17 cellular contexts compared by ENCODE assay signal in genomic region chrX:41889317-41890025, GRCh38. TPM values are rescaled to one million over a fixed set of nuclear protein-coding genes. Genes with fewer than 3 reads are reported as not detected.
DNase-seq lines count a peak whose midpoint lies in the region; ATAC-seq, FAIRE-seq and TF ChIP-seq lines count a peak whose summit lies in the region.
"Had no signal": no experiment of that assay in that cellular context is flagged by ENCODE, and none has a peak within 500 bp of the region (broad histone marks: within the 10 kb centered on the region; RNA-seq: fewer than 3 reads in every experiment).

No MANE protein-coding gene starts in this region.

- H3K4me3 ChIP-seq in A549: no peak overlapping the region
- no peak overlapping the region for H3K4me3 ChIP-seq in fibroblast of villous mesenchyme (ENCODE audit: low read depth, low read length)
- no peak overlapping the region for H3K4me3 ChIP-seq in coronary artery
- H3K4me3 ChIP-seq: right atrium auricular region, tibial artery had no signal

- ATAC-seq in A549 (peak in 1 of 2 experiments; percentile 77; a peak in 3 of 6 replicates), GM18502 (IDR thresholded peaks at IDR 0.05; ENCODE audit: poor library complexity, unreplicated experiment) (no peak)

- no peak for TF ChIP-seq RAD21 in A549 (conservative IDR thresholded peaks at IDR 0.05 in 1 of 2, IDR thresholded peaks at IDR 0.05 in 1 of 2)

- TF ChIP-seq EP300 in A549 (IDR thresholded peaks at IDR 0.05): no peak

- no peaks in the 10 kb centered on the region for H3K9me3 ChIP-seq in A549
- H3K9me3 ChIP-seq: tibial artery had no signal

- peaks cover 13% of the 10 kb centered on the region for H3K4me1 ChIP-seq in A549
- H3K4me1 ChIP-seq: right atrium auricular region, tibial artery had no signal

- POLR2A ChIA-PET in A549 (lab: Yijun Ruan, JAX): no interaction called here

- peak; percentile 39 for FAIRE-seq in A549 (lab: Jason Lieb, UNC)

- 4% methylated on average over 1 of the region's 1 CpG for WGBS in A549 (ENCODE audit: missing lambda C conversion rate)

- H3K27ac ChIP-seq in A549 (peak overlapping the region in 1 of 2 experiments; percentile 27; a peak in 3 of 6 replicates), coronary artery (no peak overlapping the region)
- H3K27ac ChIP-seq: right atrium auricular region, tibial artery had no signal

- CTCF ChIA-PET in A549 (lab: Yijun Ruan, JAX): no interaction called here

- no peak for TF ChIP-seq POLR2A in A549 (IDR thresholded peaks at IDR 0.05; ENCODE audit: low read length)

- TF ChIP-seq CTCF in A549 (IDR thresholded peaks at IDR 0.05): no peak
- no peak for TF ChIP-seq CTCF in fibroblast of villous mesenchyme (IDR thresholded peaks at IDR 0.05; ENCODE audit: insufficient read depth, low read depth, low read length)
- no peak for TF ChIP-seq CTCF in coronary artery (IDR thresholded peaks at IDR 0.05)

- DNase-seq in A549 (ENCODE audit: low read depth in 1 of 2, low spot score in 1 of 2): peak; percentile 6 to 61
- peak; percentile 1 for DNase-seq in HS-27A (ENCODE audit: low read depth)
- peak; percentile 15 for DNase-seq in amniotic epithelial cell (ENCODE audit: low read depth)
- peak; percentile 36 for DNase-seq in fibroblast of villous mesenchyme (ENCODE audit: low read depth)
- no peak for DNase-seq in coronary artery (ENCODE audit: low spot score)
- no peak for DNase-seq in COLO668 (lab: John Stamatoyannopoulos, UW; ENCODE audit: unreplicated experiment)
- no peak for DNase-seq in SKM-1 (lab: John Stamatoyannopoulos, UW; ENCODE audit: unreplicated experiment)
- DNase-seq: activated B cell treated with CpG ODN at 0.5 μM for 24 hours; activated gamma-delta T cell; aorta; GOT3; NCI-H1694 treated with DMSO at 0.1 percent for 48 hours; NCI-H524; stimulated activated CD4-positive, alpha-beta T cell treated with anti-CD3 and anti-CD28 coated beads, Interleukin-4, amount 100 ng/mL, for 1 hour; tibial artery had no signal

- H3K4me2 ChIP-seq in A549: peak overlapping the region; percentile 72

TF ChIP-seq in A549, 52 proteins besides CTCF, POLR2A, EP300 and RAD21:
- TF ChIP-seq GATA3 (IDR thresholded peaks at IDR 0.05; ENCODE audit: borderline replicate concordance): peak; percentile 36; the same call in 1 of the 2 replicates
- no peak for TF ChIP-seq FOSB (CRISPR knock-in tag; IDR thresholded peaks at IDR 0.05)
- peak; percentile 81 for TF ChIP-seq JUNB (IDR thresholded peaks at IDR 0.05)
- peak in 1 of 2 experiments; percentile 48; a peak in 2 of 4 replicates for TF ChIP-seq CEBPB (IDR thresholded peaks at IDR 0.05)
- TF ChIP-seq FOSL2 (IDR thresholded peaks at IDR 0.05): peak; percentile 84
- peak; percentile 94 for TF ChIP-seq FOSL2 (CRISPR knock-in tag; IDR thresholded peaks at IDR 0.05)
- TF ChIP-seq SMC3 (IDR thresholded peaks at IDR 0.05): no peak
- TF ChIP-seq MAFK (IDR thresholded peaks at IDR 0.05; ENCODE audit: partially characterized antibody): peak; percentile 14

RNA-seq across cellular contexts. Expression of gene CASK, which starts 33.9 kb away (rescaled TPM):
- 51.4 and 57.6 TPM in 2 replicates for polyA plus RNA-seq in A549 (2011; rRNA removed)
- 9.7 and 10.9 TPM in 2 replicates for polyA plus RNA-seq in A549 (2012; cell fraction: cytosol; rRNA removed)
- polyA plus RNA-seq in A549 (2012; cell fraction: nucleus; rRNA removed): 5.2 and 6.8 TPM in 2 replicates
- 23.3 to 27.1 TPM (median 25.7 TPM) in 3 replicates for polyA plus RNA-seq in A549 (2017; fragmentation: RNase III; extraction: RNeasy Plus Mini Kit Qiagen cat#74134 plus additional on column Dnase treatment)
- 30.0 and 40.0 TPM in 2 replicates for polyA minus RNA-seq in A549 (2011; rRNA and poly(A)+ RNA removed)
- total RNA-seq in fibroblast of villous mesenchyme: 50.3 and 65.6 TPM in 2 replicates

Comparison
In these comparisons a context has a peak if more than half of its experiments do, and no peak if none do; other contexts are left out.
1. DNase-seq: peak in A549 (2 of 2), HS-27A (single experiment), amniotic epithelial cell (single experiment) and fibroblast of villous mesenchyme (single experiment); none in coronary artery (single experiment), COLO668 (single experiment) and SKM-1 (single experiment).